Comparison of ENCODE assay signal across 1 cellular context in the genomic region with DNA sequence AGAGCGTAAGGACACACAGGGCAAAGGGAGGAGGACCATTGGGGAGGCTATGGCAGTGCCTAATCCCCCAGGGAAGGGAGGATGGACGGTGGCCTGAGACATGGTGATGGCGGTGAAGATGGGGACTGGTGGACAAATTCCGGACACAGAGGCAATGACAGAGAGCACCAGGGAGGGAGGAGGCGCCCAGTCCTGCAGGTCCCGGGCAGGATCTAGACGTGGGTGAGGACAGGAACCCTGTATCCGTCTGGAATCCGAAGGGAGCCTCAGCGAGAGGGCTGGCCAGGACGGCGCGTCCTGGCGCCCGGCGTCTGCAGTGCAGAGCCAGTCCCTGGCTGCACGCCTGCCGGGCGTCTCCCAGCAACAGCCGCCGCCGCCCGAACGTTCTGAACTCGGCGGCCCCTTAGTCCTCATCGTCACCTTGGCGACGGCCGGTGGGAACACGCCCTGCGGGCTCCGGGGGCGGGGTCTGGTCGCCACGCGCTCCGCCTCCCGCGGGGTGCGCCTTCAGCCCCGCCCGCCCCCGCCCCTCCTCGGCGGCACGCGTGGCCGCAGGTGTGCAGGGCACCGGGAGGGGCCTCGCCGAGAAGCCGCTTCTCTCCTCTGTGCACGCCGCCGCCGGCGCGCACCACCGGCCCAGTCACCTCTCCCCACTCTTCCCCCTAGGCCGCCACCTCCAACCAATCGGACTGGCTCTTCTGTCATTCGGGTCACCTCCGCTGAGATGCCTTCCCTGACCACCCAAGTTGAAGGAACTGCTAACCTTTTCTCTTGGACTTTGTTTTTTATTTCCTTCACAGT.
TF ChIP-seq lines count a peak whose summit lies in the region.

No MANE protein-coding gene starts in this region.

TF ChIP-seq in HepG2, 621 proteins besides CTCF, POLR2A, EP300 and RAD21 (continued from another document and continues in another):
- TF ChIP-seq MZF1 (CRISPR knock-in tag; IDR thresholded peaks at IDR 0.05; ENCODE audit: borderline replicate concordance) = no peak
- TF ChIP-seq ZNF879 (CRISPR knock-in tag; IDR thresholded peaks at IDR 0.05) = no peak
- TF ChIP-seq, protein P1, sequence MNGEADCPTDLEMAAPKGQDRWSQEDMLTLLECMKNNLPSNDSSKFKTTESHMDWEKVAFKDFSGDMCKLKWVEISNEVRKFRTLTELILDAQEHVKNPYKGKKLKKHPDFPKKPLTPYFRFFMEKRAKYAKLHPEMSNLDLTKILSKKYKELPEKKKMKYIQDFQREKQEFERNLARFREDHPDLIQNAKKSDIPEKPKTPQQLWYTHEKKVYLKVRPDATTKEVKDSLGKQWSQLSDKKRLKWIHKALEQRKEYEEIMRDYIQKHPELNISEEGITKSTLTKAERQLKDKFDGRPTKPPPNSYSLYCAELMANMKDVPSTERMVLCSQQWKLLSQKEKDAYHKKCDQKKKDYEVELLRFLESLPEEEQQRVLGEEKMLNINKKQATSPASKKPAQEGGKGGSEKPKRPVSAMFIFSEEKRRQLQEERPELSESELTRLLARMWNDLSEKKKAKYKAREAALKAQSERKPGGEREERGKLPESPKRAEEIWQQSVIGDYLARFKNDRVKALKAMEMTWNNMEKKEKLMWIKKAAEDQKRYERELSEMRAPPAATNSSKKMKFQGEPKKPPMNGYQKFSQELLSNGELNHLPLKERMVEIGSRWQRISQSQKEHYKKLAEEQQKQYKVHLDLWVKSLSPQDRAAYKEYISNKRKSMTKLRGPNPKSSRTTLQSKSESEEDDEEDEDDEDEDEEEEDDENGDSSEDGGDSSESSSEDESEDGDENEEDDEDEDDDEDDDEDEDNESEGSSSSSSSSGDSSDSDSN (CRISPR knock-in tag; IDR thresholded peaks at IDR 0.05) = peak; percentile 76; the same call in 1 of the 2 replicates
- no peak for TF ChIP-seq NR2C2 (CRISPR knock-in tag; IDR thresholded peaks at IDR 0.05; ENCODE audit: borderline replicate concordance)
- TF ChIP-seq, protein P2, sequence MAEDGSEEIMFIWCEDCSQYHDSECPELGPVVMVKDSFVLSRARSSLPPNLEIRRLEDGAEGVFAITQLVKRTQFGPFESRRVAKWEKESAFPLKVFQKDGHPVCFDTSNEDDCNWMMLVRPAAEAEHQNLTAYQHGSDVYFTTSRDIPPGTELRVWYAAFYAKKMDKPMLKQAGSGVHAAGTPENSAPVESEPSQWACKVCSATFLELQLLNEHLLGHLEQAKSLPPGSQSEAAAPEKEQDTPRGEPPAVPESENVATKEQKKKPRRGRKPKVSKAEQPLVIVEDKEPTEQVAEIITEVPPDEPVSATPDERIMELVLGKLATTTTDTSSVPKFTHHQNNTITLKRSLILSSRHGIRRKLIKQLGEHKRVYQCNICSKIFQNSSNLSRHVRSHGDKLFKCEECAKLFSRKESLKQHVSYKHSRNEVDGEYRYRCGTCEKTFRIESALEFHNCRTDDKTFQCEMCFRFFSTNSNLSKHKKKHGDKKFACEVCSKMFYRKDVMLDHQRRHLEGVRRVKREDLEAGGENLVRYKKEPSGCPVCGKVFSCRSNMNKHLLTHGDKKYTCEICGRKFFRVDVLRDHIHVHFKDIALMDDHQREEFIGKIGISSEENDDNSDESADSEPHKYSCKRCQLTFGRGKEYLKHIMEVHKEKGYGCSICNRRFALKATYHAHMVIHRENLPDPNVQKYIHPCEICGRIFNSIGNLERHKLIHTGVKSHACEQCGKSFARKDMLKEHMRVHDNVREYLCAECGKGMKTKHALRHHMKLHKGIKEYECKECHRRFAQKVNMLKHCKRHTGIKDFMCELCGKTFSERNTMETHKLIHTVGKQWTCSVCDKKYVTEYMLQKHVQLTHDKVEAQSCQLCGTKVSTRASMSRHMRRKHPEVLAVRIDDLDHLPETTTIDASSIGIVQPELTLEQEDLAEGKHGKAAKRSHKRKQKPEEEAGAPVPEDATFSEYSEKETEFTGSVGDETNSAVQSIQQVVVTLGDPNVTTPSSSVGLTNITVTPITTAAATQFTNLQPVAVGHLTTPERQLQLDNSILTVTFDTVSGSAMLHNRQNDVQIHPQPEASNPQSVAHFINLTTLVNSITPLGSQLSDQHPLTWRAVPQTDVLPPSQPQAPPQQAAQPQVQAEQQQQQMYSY (CRISPR knock-in tag; IDR thresholded peaks at IDR 0.05) = no peak
- TF ChIP-seq ZNF335 (CRISPR knock-in tag; IDR thresholded peaks at IDR 0.05) = no peak
- TF ChIP-seq, protein P3, sequence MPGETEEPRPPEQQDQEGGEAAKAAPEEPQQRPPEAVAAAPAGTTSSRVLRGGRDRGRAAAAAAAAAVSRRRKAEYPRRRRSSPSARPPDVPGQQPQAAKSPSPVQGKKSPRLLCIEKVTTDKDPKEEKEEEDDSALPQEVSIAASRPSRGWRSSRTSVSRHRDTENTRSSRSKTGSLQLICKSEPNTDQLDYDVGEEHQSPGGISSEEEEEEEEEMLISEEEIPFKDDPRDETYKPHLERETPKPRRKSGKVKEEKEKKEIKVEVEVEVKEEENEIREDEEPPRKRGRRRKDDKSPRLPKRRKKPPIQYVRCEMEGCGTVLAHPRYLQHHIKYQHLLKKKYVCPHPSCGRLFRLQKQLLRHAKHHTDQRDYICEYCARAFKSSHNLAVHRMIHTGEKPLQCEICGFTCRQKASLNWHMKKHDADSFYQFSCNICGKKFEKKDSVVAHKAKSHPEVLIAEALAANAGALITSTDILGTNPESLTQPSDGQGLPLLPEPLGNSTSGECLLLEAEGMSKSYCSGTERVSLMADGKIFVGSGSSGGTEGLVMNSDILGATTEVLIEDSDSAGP (CRISPR knock-in tag; IDR thresholded peaks at IDR 0.05; ENCODE audit: borderline replicate concordance) = peak; percentile 49; the same call in 1 of the 2 replicates
- TF ChIP-seq KLF11 (CRISPR knock-in tag; IDR thresholded peaks at IDR 0.05) = no peak
- TF ChIP-seq RORA (CRISPR knock-in tag; IDR thresholded peaks at IDR 0.05) = no peak
- TF ChIP-seq SMYD3 (CRISPR knock-in tag; IDR thresholded peaks at IDR 0.05) = no peak
- TF ChIP-seq, protein P4, sequence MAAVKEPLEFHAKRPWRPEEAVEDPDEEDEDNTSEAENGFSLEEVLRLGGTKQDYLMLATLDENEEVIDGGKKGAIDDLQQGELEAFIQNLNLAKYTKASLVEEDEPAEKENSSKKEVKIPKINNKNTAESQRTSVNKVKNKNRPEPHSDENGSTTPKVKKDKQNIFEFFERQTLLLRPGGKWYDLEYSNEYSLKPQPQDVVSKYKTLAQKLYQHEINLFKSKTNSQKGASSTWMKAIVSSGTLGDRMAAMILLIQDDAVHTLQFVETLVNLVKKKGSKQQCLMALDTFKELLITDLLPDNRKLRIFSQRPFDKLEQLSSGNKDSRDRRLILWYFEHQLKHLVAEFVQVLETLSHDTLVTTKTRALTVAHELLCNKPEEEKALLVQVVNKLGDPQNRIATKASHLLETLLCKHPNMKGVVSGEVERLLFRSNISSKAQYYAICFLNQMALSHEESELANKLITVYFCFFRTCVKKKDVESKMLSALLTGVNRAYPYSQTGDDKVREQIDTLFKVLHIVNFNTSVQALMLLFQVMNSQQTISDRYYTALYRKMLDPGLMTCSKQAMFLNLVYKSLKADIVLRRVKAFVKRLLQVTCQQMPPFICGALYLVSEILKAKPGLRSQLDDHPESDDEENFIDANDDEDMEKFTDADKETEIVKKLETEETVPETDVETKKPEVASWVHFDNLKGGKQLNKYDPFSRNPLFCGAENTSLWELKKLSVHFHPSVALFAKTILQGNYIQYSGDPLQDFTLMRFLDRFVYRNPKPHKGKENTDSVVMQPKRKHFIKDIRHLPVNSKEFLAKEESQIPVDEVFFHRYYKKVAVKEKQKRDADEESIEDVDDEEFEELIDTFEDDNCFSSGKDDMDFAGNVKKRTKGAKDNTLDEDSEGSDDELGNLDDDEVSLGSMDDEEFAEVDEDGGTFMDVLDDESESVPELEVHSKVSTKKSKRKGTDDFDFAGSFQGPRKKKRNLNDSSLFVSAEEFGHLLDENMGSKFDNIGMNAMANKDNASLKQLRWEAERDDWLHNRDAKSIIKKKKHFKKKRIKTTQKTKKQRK (IDR thresholded peaks at IDR 0.05; ENCODE audit: low read length) = no peak
- TF ChIP-seq SP4 (CRISPR knock-in tag; IDR thresholded peaks at IDR 0.05) = peak; percentile 29; the same call in 1 of the 2 replicates
- peak; percentile 54 for TF ChIP-seq SKI (IDR thresholded peaks at IDR 0.05; ENCODE audit: partially characterized antibody)
- TF ChIP-seq ZNF709 (CRISPR knock-in tag; IDR thresholded peaks at IDR 0.05) = no peak
- TF ChIP-seq ZFP82 (CRISPR knock-in tag; IDR thresholded peaks at IDR 0.05; ENCODE audit: borderline replicate concordance) = 0 out of 2 replicates have a peak, but pooled peaks have one; percentile 43
- TF ChIP-seq, protein P5, sequence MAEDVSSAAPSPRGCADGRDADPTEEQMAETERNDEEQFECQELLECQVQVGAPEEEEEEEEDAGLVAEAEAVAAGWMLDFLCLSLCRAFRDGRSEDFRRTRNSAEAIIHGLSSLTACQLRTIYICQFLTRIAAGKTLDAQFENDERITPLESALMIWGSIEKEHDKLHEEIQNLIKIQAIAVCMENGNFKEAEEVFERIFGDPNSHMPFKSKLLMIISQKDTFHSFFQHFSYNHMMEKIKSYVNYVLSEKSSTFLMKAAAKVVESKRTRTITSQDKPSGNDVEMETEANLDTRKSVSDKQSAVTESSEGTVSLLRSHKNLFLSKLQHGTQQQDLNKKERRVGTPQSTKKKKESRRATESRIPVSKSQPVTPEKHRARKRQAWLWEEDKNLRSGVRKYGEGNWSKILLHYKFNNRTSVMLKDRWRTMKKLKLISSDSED (CRISPR knock-in tag; IDR thresholded peaks at IDR 0.05) = no peak
- no peak for TF ChIP-seq ZNF44 (CRISPR knock-in tag; IDR thresholded peaks at IDR 0.05)
- TF ChIP-seq, protein P6, sequence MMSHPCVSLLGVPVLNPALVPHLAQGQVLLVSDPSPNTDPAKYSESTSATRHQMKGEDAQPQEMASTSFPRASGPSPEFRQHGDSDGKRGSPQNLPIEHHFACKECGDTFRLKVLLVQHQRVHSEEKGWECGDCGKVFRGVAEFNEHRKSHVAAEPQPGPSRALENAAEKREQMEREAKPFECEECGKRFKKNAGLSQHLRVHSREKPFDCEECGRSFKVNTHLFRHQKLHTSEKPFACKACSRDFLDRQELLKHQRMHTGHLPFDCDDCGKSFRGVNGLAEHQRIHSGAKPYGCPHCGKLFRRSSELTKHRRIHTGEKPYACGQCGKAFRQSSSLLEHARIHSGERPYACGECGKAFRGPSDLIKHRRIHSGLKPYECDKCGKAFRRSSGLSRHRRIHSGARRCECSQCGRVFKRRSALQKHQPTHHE (CRISPR knock-in tag; IDR thresholded peaks at IDR 0.05; ENCODE audit: borderline replicate concordance) = no peak
- TF ChIP-seq TGIF2 (CRISPR knock-in tag; IDR thresholded peaks at IDR 0.05) = no peak
- TF ChIP-seq MXD4 (CRISPR knock-in tag; IDR thresholded peaks at IDR 0.05) = peak; percentile 86
- TF ChIP-seq TBX3 (IDR thresholded peaks at IDR 0.05; ENCODE audit: borderline replicate concordance) = no peak
- TF ChIP-seq REXO4 (CRISPR knock-in tag; IDR thresholded peaks at IDR 0.05; ENCODE audit: borderline replicate concordance) = no peak
- no peak for TF ChIP-seq ZNF674 (CRISPR knock-in tag; IDR thresholded peaks at IDR 0.05; ENCODE audit: low read depth)
- TF ChIP-seq, protein P7, sequence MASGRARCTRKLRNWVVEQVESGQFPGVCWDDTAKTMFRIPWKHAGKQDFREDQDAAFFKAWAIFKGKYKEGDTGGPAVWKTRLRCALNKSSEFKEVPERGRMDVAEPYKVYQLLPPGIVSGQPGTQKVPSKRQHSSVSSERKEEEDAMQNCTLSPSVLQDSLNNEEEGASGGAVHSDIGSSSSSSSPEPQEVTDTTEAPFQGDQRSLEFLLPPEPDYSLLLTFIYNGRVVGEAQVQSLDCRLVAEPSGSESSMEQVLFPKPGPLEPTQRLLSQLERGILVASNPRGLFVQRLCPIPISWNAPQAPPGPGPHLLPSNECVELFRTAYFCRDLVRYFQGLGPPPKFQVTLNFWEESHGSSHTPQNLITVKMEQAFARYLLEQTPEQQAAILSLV (CRISPR knock-in tag; IDR thresholded peaks at IDR 0.05; ENCODE audit: borderline replicate concordance) = peak; percentile 39; the same call in 1 of the 2 replicates
- TF ChIP-seq ZFP41 (CRISPR knock-in tag; IDR thresholded peaks at IDR 0.05; ENCODE audit: borderline replicate concordance) = no peak
- no peak for TF ChIP-seq FOXO1 (CRISPR knock-in tag; IDR thresholded peaks at IDR 0.05)
- TF ChIP-seq SIN3A (IDR thresholded peaks at IDR 0.05; ENCODE audit: borderline replicate concordance, low read depth, low read length) = peak; percentile 74; the same call in 1 of the 2 replicates
- no peak for TF ChIP-seq MIXL1 (CRISPR knock-in tag; IDR thresholded peaks at IDR 0.05)
- TF ChIP-seq HNRNPUL1 (IDR thresholded peaks at IDR 0.05; ENCODE audit: low read depth, low read length) = no peak
- 0 out of 2 replicates have a peak, but pooled peaks have one; percentile 31 for TF ChIP-seq ZSCAN21 (CRISPR knock-in tag; IDR thresholded peaks at IDR 0.05; ENCODE audit: borderline replicate concordance)
- no peak for TF ChIP-seq HMG20A (CRISPR knock-in tag; IDR thresholded peaks at IDR 0.05; ENCODE audit: borderline replicate concordance)
- no peak for TF ChIP-seq NFE2 (CRISPR knock-in tag; IDR thresholded peaks at IDR 0.05)
- no peak for TF ChIP-seq KMT2A (CRISPR knock-in tag; IDR thresholded peaks at IDR 0.05)
- no peak for TF ChIP-seq YEATS2 (CRISPR knock-in tag; IDR thresholded peaks at IDR 0.05; ENCODE audit: borderline replicate concordance)
- TF ChIP-seq AGO1 (IDR thresholded peaks at IDR 0.05; ENCODE audit: low read depth, low read length, poor library complexity, severe bottlenecking) = no peak
- TF ChIP-seq, protein P8, sequence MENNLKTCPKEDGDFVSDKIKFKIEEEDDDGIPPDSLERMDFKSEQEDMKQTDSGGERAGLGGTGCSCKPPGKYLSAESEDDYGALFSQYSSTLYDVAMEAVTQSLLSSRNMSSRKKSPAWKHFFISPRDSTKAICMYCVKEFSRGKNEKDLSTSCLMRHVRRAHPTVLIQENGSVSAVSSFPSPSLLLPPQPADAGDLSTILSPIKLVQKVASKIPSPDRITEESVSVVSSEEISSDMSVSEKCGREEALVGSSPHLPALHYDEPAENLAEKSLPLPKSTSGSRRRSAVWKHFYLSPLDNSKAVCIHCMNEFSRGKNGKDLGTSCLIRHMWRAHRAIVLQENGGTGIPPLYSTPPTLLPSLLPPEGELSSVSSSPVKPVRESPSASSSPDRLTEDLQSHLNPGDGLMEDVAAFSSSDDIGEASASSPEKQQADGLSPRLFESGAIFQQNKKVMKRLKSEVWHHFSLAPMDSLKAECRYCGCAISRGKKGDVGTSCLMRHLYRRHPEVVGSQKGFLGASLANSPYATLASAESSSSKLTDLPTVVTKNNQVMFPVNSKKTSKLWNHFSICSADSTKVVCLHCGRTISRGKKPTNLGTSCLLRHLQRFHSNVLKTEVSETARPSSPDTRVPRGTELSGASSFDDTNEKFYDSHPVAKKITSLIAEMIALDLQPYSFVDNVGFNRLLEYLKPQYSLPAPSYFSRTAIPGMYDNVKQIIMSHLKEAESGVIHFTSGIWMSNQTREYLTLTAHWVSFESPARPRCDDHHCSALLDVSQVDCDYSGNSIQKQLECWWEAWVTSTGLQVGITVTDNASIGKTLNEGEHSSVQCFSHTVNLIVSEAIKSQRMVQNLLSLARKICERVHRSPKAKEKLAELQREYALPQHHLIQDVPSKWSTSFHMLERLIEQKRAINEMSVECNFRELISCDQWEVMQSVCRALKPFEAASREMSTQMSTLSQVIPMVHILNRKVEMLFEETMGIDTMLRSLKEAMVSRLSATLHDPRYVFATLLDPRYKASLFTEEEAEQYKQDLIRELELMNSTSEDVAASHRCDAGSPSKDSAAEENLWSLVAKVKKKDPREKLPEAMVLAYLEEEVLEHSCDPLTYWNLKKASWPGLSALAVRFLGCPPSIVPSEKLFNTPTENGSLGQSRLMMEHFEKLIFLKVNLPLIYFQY (CRISPR knock-in tag; IDR thresholded peaks at IDR 0.05; ENCODE audit: borderline replicate concordance) = no peak
